9 cellular contexts compared by ENCODE assay signal in genomic region chr5:119363936-119364335, GRCh38. TPM values are rescaled to one million over a fixed set of nuclear protein-coding genes. Genes with fewer than 3 reads are reported as not detected.
DNase-seq lines count a peak whose midpoint lies in the region; ATAC-seq and FAIRE-seq lines count a peak whose summit lies in the region.
"Had no signal": no experiment of that assay in that cellular context is flagged by ENCODE, and none has a peak within 500 bp of the region (broad histone marks: within the 10 kb centered on the region; RNA-seq: fewer than 3 reads in every experiment).

No MANE protein-coding gene starts in this region.

- no peak for DNase-seq in immature natural killer cell
- DNase-seq in GM19239 (ENCODE audit: insufficient read length, low spot score) = no peak
- no peak for DNase-seq in LoVo (ENCODE audit: low spot score)
- no peak for DNase-seq in D341Med (ENCODE audit: low spot score)
- DNase-seq: NCI-H1092 had no signal

- H3K4me3 Mint-ChIP-seq in immature natural killer cell = peak overlapping the region in 4 of 5 donors; percentile 53 to 64 (median 56)

- no peaks in the 10 kb centered on the region for H3K36me3 Mint-ChIP-seq in immature natural killer cell

- H3K27ac Mint-ChIP-seq in immature natural killer cell = peak overlapping the region; percentile 49 to 86 (median 80)

- FAIRE-seq in GM19239 (lab: Jason Lieb, UNC) = no peak

- H3K27me3 Mint-ChIP-seq in immature natural killer cell (ENCODE audit: low read depth in 3 of 3) = peaks cover 0 to 3% (median 2%) of the 10 kb centered on the region in 3 donors

- H3K4me1 Mint-ChIP-seq in immature natural killer cell = peaks cover 95 to 100% of the 10 kb centered on the region in 2 donors

- no peaks in the 10 kb centered on the region for H3K9me3 Mint-ChIP-seq in immature natural killer cell

- peak; percentile 27 for ATAC-seq in GM18508 (IDR thresholded peaks at IDR 0.05; ENCODE audit: insufficient read depth, unreplicated experiment)
- peak; percentile 32 for ATAC-seq in GM21360 (IDR thresholded peaks at IDR 0.05; ENCODE audit: unreplicated experiment)
- ATAC-seq in HG03469 (IDR thresholded peaks at IDR 0.05; ENCODE audit: unreplicated experiment) = peak; percentile 24
- ATAC-seq: sciatic nerve had no signal

RNA-seq across cellular contexts. Expression of gene TNFAIP8, which starts 8.1 kb away (rescaled TPM):
- polyA plus RNA-seq in immature natural killer cell = 100 to 1,000 TPM in 2 of 3 donors, 10 to 100 TPM in 1; 99.7 to 162 (median 132) TPM
